In the genomic region with DNA sequence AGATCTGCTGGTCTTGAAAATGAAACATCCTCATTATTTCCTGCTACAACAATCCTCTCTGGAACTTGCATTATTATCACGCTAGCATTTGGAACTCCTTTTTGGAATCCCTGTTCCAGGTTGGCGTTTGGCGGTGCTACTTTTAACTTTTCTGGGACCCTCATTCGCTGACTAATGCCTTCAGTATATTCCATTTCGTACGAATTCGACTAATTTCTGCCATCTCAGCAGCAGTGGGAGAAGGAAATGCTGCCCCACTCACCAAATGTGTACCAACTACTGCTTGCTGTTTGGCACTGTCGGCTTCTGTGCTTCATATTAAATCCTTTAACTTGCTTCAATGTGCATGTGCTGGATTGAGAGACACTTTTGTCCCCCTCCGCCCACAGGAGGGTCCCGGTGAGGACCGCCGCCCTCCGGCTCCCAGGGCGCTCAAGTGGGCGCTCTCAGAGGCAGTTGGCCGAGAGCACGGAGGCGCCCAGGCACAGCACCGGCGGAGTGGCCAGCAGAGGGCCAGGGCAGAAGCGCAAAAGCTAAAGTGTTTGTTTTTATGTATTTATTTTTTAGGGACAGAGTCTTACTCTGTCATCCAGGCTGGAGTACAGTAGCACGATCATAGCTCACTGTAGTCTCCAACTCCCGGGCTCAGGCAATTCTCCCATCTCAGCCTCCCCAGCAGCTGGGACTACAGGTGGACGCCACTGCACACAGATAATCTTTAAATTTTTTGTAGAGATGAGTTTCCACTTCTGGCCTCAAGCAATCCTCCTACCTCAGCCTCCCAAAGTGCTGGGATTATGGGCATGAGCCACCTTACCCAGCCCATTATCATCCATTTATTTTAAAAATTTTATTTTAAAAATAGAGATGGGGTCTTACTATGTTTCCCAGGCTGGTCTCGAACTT, we compare ENCODE assay signal across 12 cellular contexts. TPM values are rescaled to one million over a fixed set of nuclear protein-coding genes. Genes with fewer than 3 reads are reported as not detected.
DNase-seq lines count a peak whose midpoint lies in the region; ATAC-seq and TF ChIP-seq lines count a peak whose summit lies in the region.
"Had no signal": no experiment of that assay in that cellular context is flagged by ENCODE, and none has a peak within 500 bp of the region (broad histone marks: within the 10 kb centered on the region; RNA-seq: fewer than 3 reads in every experiment).

No MANE protein-coding gene starts in this region.

- no peaks in the 10 kb centered on the region for H3K9me3 Mint-ChIP-seq in activated naive CD8-positive, alpha-beta T cell treated with anti-CD3 and anti-CD28 coated beads for 36 hours
- H3K9me3 Mint-ChIP-seq: CD8-positive, alpha-beta memory T cell had no signal

- in situ Hi-C loops in brain microvascular endothelial cell (cut with HindIII; ENCODE audit: low pct_ligation_motif_present, low sequenced_read_pairs), result no loop called here

- H3K36me3 ChIP-seq in brain microvascular endothelial cell (replicated peaks), result no peaks in the 10 kb centered on the region
- no peaks in the 10 kb centered on the region for H3K36me3 ChIP-seq in left lung
- H3K36me3 ChIP-seq: colonic mucosa had no signal

- TF ChIP-seq CTCF in AG04449 (IDR thresholded peaks at IDR 0.05; ENCODE audit: insufficient read depth, low read length, missing control alignments) (peak; percentile 37), brain microvascular endothelial cell (IDR thresholded peaks at IDR 0.05; ENCODE audit: low read depth, low read length, missing control alignments) (peak; percentile 75), left lung (IDR thresholded peaks at IDR 0.05) (peak; percentile 14 to 26)

- DNase-seq in AG04449 (ENCODE audit: low read depth, low spot score) (no peak), LHCN-M2 (ENCODE audit: low read depth) (peak; percentile 77), brain microvascular endothelial cell (no peak), left lung (peak in 1 of 2 donors; percentile 80), NCI-H1105 (lab: John Stamatoyannopoulos, UW) (no peak), anterior cingulate cortex (lab: John Stamatoyannopoulos, UW) (no peak)
- DNase-seq in activated naive CD8-positive, alpha-beta T cell treated with anti-CD3 and anti-CD28 coated beads for 36 hours, result no peak
- DNase-seq: activated CD8-positive, alpha-beta memory T cell treated with anti-CD3 and anti-CD28 coated beads, Interleukin-2, amount 10 ng/mL, durations not matched to agents 7 days and 5 days; CD8-positive, alpha-beta memory T cell; colonic mucosa had no signal

- H3K27me3 Mint-ChIP-seq in activated naive CD8-positive, alpha-beta T cell treated with anti-CD3 and anti-CD28 coated beads for 36 hours, result peaks cover 36% of the 10 kb centered on the region

- no peaks in the 10 kb centered on the region for H3K36me3 Mint-ChIP-seq in activated naive CD8-positive, alpha-beta T cell treated with anti-CD3 and anti-CD28 coated beads for 36 hours
- H3K36me3 Mint-ChIP-seq: activated CD8-positive, alpha-beta memory T cell treated with anti-CD3 and anti-CD28 coated beads, Interleukin-2, amount 10 ng/mL, durations not matched to agents 7 days and 5 days; CD8-positive, alpha-beta memory T cell had no signal

- H3K4me3 ChIP-seq in AG04449 (ENCODE audit: low read depth, low read length), result no peak overlapping the region
- no peak overlapping the region for H3K4me3 ChIP-seq in brain microvascular endothelial cell (ENCODE audit: low read depth, low read length)
- no peak overlapping the region for H3K4me3 ChIP-seq in left lung
- H3K4me3 ChIP-seq: colonic mucosa, lung had no signal

- H3K27ac Mint-ChIP-seq in activated naive CD8-positive, alpha-beta T cell treated with anti-CD3 and anti-CD28 coated beads for 36 hours, result no peak overlapping the region
- H3K27ac Mint-ChIP-seq: activated CD8-positive, alpha-beta memory T cell treated with anti-CD3 and anti-CD28 coated beads, Interleukin-2, amount 10 ng/mL, durations not matched to agents 7 days and 5 days; CD8-positive, alpha-beta memory T cell had no signal

- H3K27me3 ChIP-seq in brain microvascular endothelial cell (replicated peaks) (no peaks in the 10 kb centered on the region), left lung (peaks cover 0 to 6% of the 10 kb centered on the region in 2 donors)
- H3K27me3 ChIP-seq: colonic mucosa had no signal

- H3K9me3 ChIP-seq in left lung, result no peaks in the 10 kb centered on the region
- H3K9me3 ChIP-seq: colonic mucosa had no signal

- POLR2A ChIA-PET in AG04449 (lab: Yijun Ruan, JAX), result no interaction called here

- H3K4me1 ChIP-seq in left lung, result peaks cover 2 to 8% of the 10 kb centered on the region in 2 donors
- H3K4me1 ChIP-seq: colonic mucosa had no signal

- H3K4me3 Mint-ChIP-seq in activated naive CD8-positive, alpha-beta T cell treated with anti-CD3 and anti-CD28 coated beads for 36 hours, result no peak overlapping the region
- H3K4me3 Mint-ChIP-seq: activated CD8-positive, alpha-beta memory T cell treated with anti-CD3 and anti-CD28 coated beads, Interleukin-2, amount 10 ng/mL, durations not matched to agents 7 days and 5 days; CD8-positive, alpha-beta memory T cell had no signal

- H3K27ac ChIP-seq in brain microvascular endothelial cell, result no peak overlapping the region
- H3K27ac ChIP-seq in left lung, result no peak overlapping the region
- H3K27ac ChIP-seq: colonic mucosa had no signal

- intact Hi-C loops in left lung (cut with DNase I), result no loop called here

- ATAC-seq in left lung (peak; percentile 69), GM21737 (IDR thresholded peaks at IDR 0.05; ENCODE audit: unreplicated experiment) (no peak)
- ATAC-seq: activated CD8-positive, alpha-beta memory T cell treated with anti-CD3 and anti-CD28 coated beads, Interleukin-2, amount 10 ng/mL, durations not matched to agents 7 days and 5 days had no signal

- H3K4me1 Mint-ChIP-seq in activated naive CD8-positive, alpha-beta T cell treated with anti-CD3 and anti-CD28 coated beads for 36 hours, result peaks cover 4% of the 10 kb centered on the region
- H3K4me1 Mint-ChIP-seq: CD8-positive, alpha-beta memory T cell had no signal

- CTCF ChIA-PET in AG04449 (lab: Yijun Ruan, JAX), result no interaction called here

RNA-seq across cellular contexts. Expression of gene PDE6A, which starts 11.9 kb away (rescaled TPM):
- total RNA-seq in LHCN-M2 (2014; rRNA removed) (0.58 and 1.1 TPM in 2 replicates), left lung (not detected)
- 0.83 TPM for polyA plus RNA-seq in LHCN-M2 (2012)
- total RNA-seq in activated naive CD8-positive, alpha-beta T cell treated with anti-CD3 and anti-CD28 coated beads for 36 hours, result not detected
- total RNA-seq: activated CD8-positive, alpha-beta memory T cell treated with anti-CD3 and anti-CD28 coated beads, Interleukin-2, amount 10 ng/mL, durations not matched to agents 7 days and 5 days; CD8-positive, alpha-beta memory T cell had no signal
- polyA plus RNA-seq: CD8-positive, alpha-beta memory T cell had no signal

RNA-seq across cellular contexts. Expression of gene SLC26A2, which starts 27.9 kb away (rescaled TPM):
- total RNA-seq in LHCN-M2 (2014; rRNA removed), result 36.2 and 36.3 TPM in 2 replicates
- 8.1 TPM for polyA plus RNA-seq in LHCN-M2 (2012)
- 10 to 100 TPM; 14.3 to 18.5 TPM for total RNA-seq in left lung
- 1 to 10 TPM; 6.6 TPM for total RNA-seq in activated naive CD8-positive, alpha-beta T cell treated with anti-CD3 and anti-CD28 coated beads for 36 hours

Comparison
In these comparisons a context has a peak if more than half of its experiments do, and no peak if none do; other contexts are left out.
1. CTCF ChIP-seq: peak in every context shown above with its lines; median percentile 75 in brain microvascular endothelial cell; 37 in AG04449; 20 in left lung.